Comparison of ENCODE assay signal across 23 cellular contexts in the genomic region with DNA sequence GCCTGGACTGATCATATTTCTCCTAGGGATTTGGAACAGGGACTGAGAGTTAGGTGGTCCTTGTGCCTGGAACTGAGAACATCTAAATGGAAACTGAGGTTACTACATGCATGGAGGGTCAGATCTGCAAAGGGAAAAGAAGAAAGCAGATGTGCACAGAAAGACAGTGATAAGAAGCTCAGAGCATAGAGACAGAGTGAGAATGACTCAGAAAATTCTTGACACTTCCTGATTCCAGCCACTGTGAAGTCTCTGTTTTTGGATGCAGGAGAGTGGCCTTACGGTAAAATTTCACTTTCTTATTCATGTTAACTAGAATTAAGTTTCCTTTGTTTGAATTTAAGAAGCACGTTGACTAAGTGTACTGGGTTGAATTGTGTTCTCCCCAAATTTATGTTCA.
"Had no signal": no experiment of that assay in that cellular context is flagged by ENCODE, and none has a peak within 500 bp of the region (broad histone marks: within the 10 kb centered on the region; RNA-seq: fewer than 3 reads in every experiment).

No MANE protein-coding gene starts in this region.

- H3K27me3 Mint-ChIP-seq: activated CD4-positive, alpha-beta T cell treated with anti-CD3 and anti-CD28 coated beads, Interleukin-2, amount 10 ng/mL, durations not matched to agents 7 days and 5 days; activated naive CD4-positive, alpha-beta T cell treated with anti-CD3 and anti-CD28 coated beads, Interleukin-2, amount 10 ng/mL, durations not matched to agents 7 days and 5 days; activated naive CD8-positive, alpha-beta T cell treated with anti-CD3 and anti-CD28 coated beads, Interleukin-2, amount 50 U/mL, for 24 hours; dendritic cell treated with granulocyte-macrophage colony-stimulating factor and Interleukin-4, amounts not matched to agents 40 ng/mL and 50 ng/mL, for 4 days; T-cell had no signal

- ATAC-seq: activated naive CD8-positive, alpha-beta T cell treated with anti-CD3 and anti-CD28 coated beads, Interleukin-2, amount 50 U/mL, for 24 hours; left lobe of liver; T-cell had no signal

- H3K27me3 ChIP-seq: thyroid gland had no signal

- FAIRE-seq: keratinocyte had no signal

- H3K36me3 Mint-ChIP-seq: activated naive CD4-positive, alpha-beta T cell treated with anti-CD3 and anti-CD28 coated beads, Interleukin-2, amount 10 ng/mL, durations not matched to agents 7 days and 5 days; T-cell had no signal

- H3K27ac Mint-ChIP-seq: activated CD4-positive, alpha-beta T cell treated with anti-CD3 and anti-CD28 coated beads, Interleukin-2, amount 10 ng/mL, durations not matched to agents 7 days and 5 days; activated naive CD4-positive, alpha-beta T cell treated with anti-CD3 and anti-CD28 coated beads, Interleukin-2, amount 10 ng/mL, durations not matched to agents 7 days and 5 days; activated naive CD8-positive, alpha-beta T cell treated with anti-CD3 and anti-CD28 coated beads, Interleukin-2, amount 50 U/mL, for 24 hours; dendritic cell treated with granulocyte-macrophage colony-stimulating factor and Interleukin-4, amounts not matched to agents 40 ng/mL and 50 ng/mL, for 4 days; T-cell had no signal

- H3K27ac ChIP-seq: thyroid gland had no signal

- H3K9me3 Mint-ChIP-seq: activated CD4-positive, alpha-beta T cell treated with anti-CD3 and anti-CD28 coated beads, Interleukin-2, amount 10 ng/mL, durations not matched to agents 7 days and 5 days; activated naive CD4-positive, alpha-beta T cell treated with anti-CD3 and anti-CD28 coated beads, Interleukin-2, amount 10 ng/mL, durations not matched to agents 7 days and 5 days; activated naive CD8-positive, alpha-beta T cell treated with anti-CD3 and anti-CD28 coated beads, Interleukin-2, amount 50 U/mL, for 24 hours; dendritic cell treated with granulocyte-macrophage colony-stimulating factor and Interleukin-4, amounts not matched to agents 40 ng/mL and 50 ng/mL, for 4 days; neural crest cell; T-cell had no signal

- H3K4me3 Mint-ChIP-seq: activated CD4-positive, alpha-beta T cell treated with anti-CD3 and anti-CD28 coated beads, Interleukin-2, amount 10 ng/mL, durations not matched to agents 7 days and 5 days; activated naive CD4-positive, alpha-beta T cell treated with anti-CD3 and anti-CD28 coated beads, Interleukin-2, amount 10 ng/mL, durations not matched to agents 7 days and 5 days; activated naive CD8-positive, alpha-beta T cell treated with anti-CD3 and anti-CD28 coated beads, Interleukin-2, amount 50 U/mL, for 24 hours; dendritic cell treated with granulocyte-macrophage colony-stimulating factor and Interleukin-4, amounts not matched to agents 40 ng/mL and 50 ng/mL, for 4 days; neural crest cell; T-cell had no signal

- H3K4me1 ChIP-seq: thyroid gland had no signal

- DNase-seq: activated CD4-positive, alpha-beta T cell treated with anti-CD3 and anti-CD28 coated beads, Interleukin-2, amount 10 ng/mL, durations not matched to agents 7 days and 5 days; activated CD4-positive, CD25-positive, alpha-beta regulatory T cell; activated CD8-positive, alpha-beta memory T cell treated with anti-CD3 and anti-CD28 coated beads, Interleukin-2, amount 50 U/mL, for 4 hours; activated effector memory CD4-positive, alpha-beta T cell treated with Interleukin-2 at 50 U/mL for 16 hours; activated naive CD4-positive, alpha-beta T cell treated with anti-CD3 and anti-CD28 coated beads, Interleukin-2, amount 10 ng/mL, durations not matched to agents 7 days and 5 days; activated naive CD8-positive, alpha-beta T cell treated with anti-CD3 and anti-CD28 coated beads, Interleukin-2, amount 50 U/mL, for 24 hours; activated T-cell treated with anti-CD3 and anti-CD28 coated beads, Interleukin-2, amount 50 U/mL, for 48 hours; aorta; effector CD8-positive, alpha-beta T cell; foreskin melanocyte; hypothalamus; retina; stimulated activated CD4-positive, alpha-beta T cell treated with anti-CD3 and anti-CD28 coated beads, Interleukin-12 subunit alpha, Interleukin-12 subunit beta, amount 100 ng/mL, for 4 hours; stimulated activated CD4-positive, alpha-beta T cell treated with anti-CD3 and anti-CD28 coated beads, Interleukin-1b, Interleukin-23, amount 100 ng/mL, for 48 hours; stimulated activated CD8-positive, alpha-beta memory T cell treated with anti-CD3 and anti-CD28 coated beads, Interleukin-4, amount 100 ng/mL, for 48 hours; stimulated activated naive CD4-positive, alpha-beta T cell treated with Interleukin-2 at 50 U/mL for 16 hours; T-cell; thyroid gland had no signal

- H3K36me3 ChIP-seq: thyroid gland had no signal

- H3K4me3 ChIP-seq: lung, thyroid gland had no signal

- H3K4me1 Mint-ChIP-seq: activated CD4-positive, alpha-beta T cell treated with anti-CD3 and anti-CD28 coated beads, Interleukin-2, amount 10 ng/mL, durations not matched to agents 7 days and 5 days; activated naive CD4-positive, alpha-beta T cell treated with anti-CD3 and anti-CD28 coated beads, Interleukin-2, amount 10 ng/mL, durations not matched to agents 7 days and 5 days; activated naive CD8-positive, alpha-beta T cell treated with anti-CD3 and anti-CD28 coated beads, Interleukin-2, amount 50 U/mL, for 24 hours; neural crest cell; T-cell had no signal
